ENCODE assay signal across 14 cellular contexts in the genomic region with DNA sequence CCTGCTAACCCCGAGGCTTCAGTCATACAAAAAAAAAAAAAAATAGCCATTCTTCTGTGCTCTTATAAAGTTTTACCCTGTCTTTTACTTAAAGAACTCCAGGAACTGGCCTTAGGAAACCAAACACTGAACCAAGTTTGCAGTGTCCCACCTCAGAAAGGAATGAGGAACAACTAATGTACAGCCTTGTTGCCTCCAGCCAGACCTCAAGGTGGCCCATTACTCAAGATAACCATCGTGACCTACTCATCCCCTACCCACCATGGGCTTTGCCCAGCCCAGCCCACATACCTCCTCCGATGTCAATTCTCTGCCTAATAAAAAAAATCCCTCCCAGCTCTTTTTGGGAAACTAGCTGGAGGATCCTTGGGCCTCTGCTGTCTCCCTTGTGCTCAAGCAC.
A peak's percentile ranks its signal among the peaks of the same experiment; 100 is the strongest.
DNase-seq lines count a peak whose midpoint lies in the region; ATAC-seq and TF ChIP-seq lines count a peak whose summit lies in the region.
"Had no signal": no experiment of that assay in that cellular context is flagged by ENCODE, and none has a peak within 500 bp of the region (broad histone marks: within the 10 kb centered on the region; RNA-seq: fewer than 3 reads in every experiment).

No MANE protein-coding gene starts in this region.

- peaks cover 25% of the 10 kb centered on the region for H3K4me1 Mint-ChIP-seq in dendritic cell treated with granulocyte-macrophage colony-stimulating factor and Interleukin-4, amounts not matched to agents 40 ng/mL and 50 ng/mL, for 4 days (ENCODE audit: low read depth)
- H3K4me1 Mint-ChIP-seq in nephron progenitor cell = peaks cover 58% of the 10 kb centered on the region

- H3K4me1 ChIP-seq in upper lobe of right lung = peaks cover 4% of the 10 kb centered on the region

- H3K27me3 ChIP-seq in upper lobe of right lung = no peaks in the 10 kb centered on the region

- H3K4me3 ChIP-seq in upper lobe of right lung = no peak overlapping the region

- H3K36me3 ChIP-seq in upper lobe of right lung = peaks cover under 1% of the 10 kb centered on the region

- no peaks in the 10 kb centered on the region for H3K27me3 Mint-ChIP-seq in dendritic cell treated with granulocyte-macrophage colony-stimulating factor and Interleukin-4, amounts not matched to agents 40 ng/mL and 50 ng/mL, for 4 days
- H3K27me3 Mint-ChIP-seq in nephron progenitor cell (ENCODE audit: low read depth, poor library complexity) = peaks cover 3% of the 10 kb centered on the region

- no peaks in the 10 kb centered on the region for H3K9me3 ChIP-seq in upper lobe of right lung

- no peak overlapping the region for H3K4me3 Mint-ChIP-seq in dendritic cell treated with granulocyte-macrophage colony-stimulating factor and Interleukin-4, amounts not matched to agents 40 ng/mL and 50 ng/mL, for 4 days
- H3K4me3 Mint-ChIP-seq in nephron progenitor cell = no peak overlapping the region
- H3K4me3 Mint-ChIP-seq: CD8-positive, alpha-beta T cell had no signal

- peaks cover 4% of the 10 kb centered on the region for H3K36me3 Mint-ChIP-seq in dendritic cell treated with granulocyte-macrophage colony-stimulating factor and Interleukin-4, amounts not matched to agents 40 ng/mL and 50 ng/mL, for 4 days (ENCODE audit: low read depth)
- no peaks in the 10 kb centered on the region for H3K36me3 Mint-ChIP-seq in nephron progenitor cell (ENCODE audit: low read depth)
- H3K36me3 Mint-ChIP-seq: CD8-positive, alpha-beta T cell had no signal

- H3K9me3 Mint-ChIP-seq in dendritic cell treated with granulocyte-macrophage colony-stimulating factor and Interleukin-4, amounts not matched to agents 40 ng/mL and 50 ng/mL, for 4 days = peaks cover 5% of the 10 kb centered on the region
- H3K9me3 Mint-ChIP-seq in nephron progenitor cell = no peaks in the 10 kb centered on the region
- H3K9me3 Mint-ChIP-seq: CD8-positive, alpha-beta T cell had no signal

- no peak overlapping the region for H3K27ac ChIP-seq in upper lobe of right lung

- ATAC-seq in upper lobe of right lung = peak; percentile 27
- no peak for ATAC-seq in GM21423 (IDR thresholded peaks at IDR 0.05; ENCODE audit: unreplicated experiment)
- ATAC-seq: CD8-positive, alpha-beta T cell; HCT116 had no signal

- H3K27ac Mint-ChIP-seq in dendritic cell treated with granulocyte-macrophage colony-stimulating factor and Interleukin-4, amounts not matched to agents 40 ng/mL and 50 ng/mL, for 4 days = peak overlapping the region; percentile 52
- peak overlapping the region; percentile 96 for H3K27ac Mint-ChIP-seq in nephron progenitor cell
- H3K27ac Mint-ChIP-seq: CD8-positive, alpha-beta T cell had no signal

- DNase-seq in LoVo (ENCODE audit: low spot score) = peak; percentile 38
- DNase-seq in nephron progenitor cell = no peak
- no peak for DNase-seq in upper lobe of right lung
- DNase-seq in NCI-H128 (lab: John Stamatoyannopoulos, UW; ENCODE audit: unreplicated experiment) = no peak
- no peak for DNase-seq in NK-92 (lab: John Stamatoyannopoulos, UW; ENCODE audit: unreplicated experiment)
- DNase-seq: CD8-positive, alpha-beta T cell; NCI-H146; NCI-H2107; NCI-H345; NCI-H526 treated with DMSO at 0.1 percent for 48 hours; NK-92 treated with Interleukin-12 subunit alpha and Interleukin-12 subunit beta, amount 100 ng/mL, for 24 hours had no signal

- no peak for TF ChIP-seq CTCF in nephron progenitor cell (IDR thresholded peaks at IDR 0.05)
- no peak for TF ChIP-seq CTCF in upper lobe of right lung (IDR thresholded peaks at IDR 0.05)

- intact Hi-C loops in dendritic cell treated with granulocyte-macrophage colony-stimulating factor and Interleukin-4, amounts not matched to agents 40 ng/mL and 50 ng/mL, for 4 days (cut with micrococcal nuclease) = no loop called here
- intact Hi-C loops in upper lobe of right lung (cut with DNase I) = no loop called here
